Comparison of ENCODE assay signal across 8 cellular contexts in genomic region chr12:57845478-57846284, GRCh38. TPM values are rescaled to one million over a fixed set of nuclear protein-coding genes. Genes with fewer than 3 reads are reported as not detected.
DNase-seq lines count a peak whose midpoint lies in the region; ATAC-seq, FAIRE-seq and TF ChIP-seq lines count a peak whose summit lies in the region.

No MANE protein-coding gene starts in this region.

- peak overlapping the region; percentile 84 for H2BK120ac ChIP-seq in neuronal stem cell (ENCODE audit: low read depth, low read length)

- H3K4me3 Mint-ChIP-seq in activated naive CD4-positive, alpha-beta T cell treated with anti-CD3 and anti-CD28 coated beads for 36 hours, result peak overlapping the region; percentile 88

- no peak for TF ChIP-seq CTCF in A549 (IDR thresholded peaks at IDR 0.05)
- no peak for TF ChIP-seq CTCF in gastroesophageal sphincter (IDR thresholded peaks at IDR 0.05)
- peak in 1 of 6 experiments; percentile 7 for TF ChIP-seq CTCF in upper lobe of left lung (IDR thresholded peaks at IDR 0.05)

- H3K4me1 ChIP-seq in A549 (peaks cover 40% of the 10 kb centered on the region), gastroesophageal sphincter (peaks cover 0 to 56% (median 31%) of the 10 kb centered on the region in 3 donors), neuronal stem cell (ENCODE audit: control insufficient read depth in 2 of 2, insufficient read depth in 1 of 2, low read depth in 1 of 2, low read length in 2 of 2) (peaks cover 24 to 38% of the 10 kb centered on the region in 2 donors), upper lobe of left lung (peaks cover 42 to 53% (median 45%) of the 10 kb centered on the region in 4 donors)

- H3K4me2 ChIP-seq in A549 (peak overlapping the region; percentile 94), neuronal stem cell (ENCODE audit: insufficient read depth, low read length, poor library complexity, severe bottlenecking) (peak overlapping the region; percentile 95)

- H3K27me3 Mint-ChIP-seq in activated naive CD4-positive, alpha-beta T cell treated with anti-CD3 and anti-CD28 coated beads for 36 hours (ENCODE audit: low read depth), result no peaks in the 10 kb centered on the region

- no peak for TF ChIP-seq EP300 in A549 (IDR thresholded peaks at IDR 0.05)
- TF ChIP-seq EP300 in gastroesophageal sphincter (IDR thresholded peaks at IDR 0.05), result no peak
- no peak for TF ChIP-seq EP300 in upper lobe of left lung (IDR thresholded peaks at IDR 0.05)

- peak overlapping the region; percentile 97 for H3K4me3 ChIP-seq in A549
- peak overlapping the region; percentile 95 to 98 for H3K4me3 ChIP-seq in gastroesophageal sphincter
- peak overlapping the region; percentile 87 to 96 for H3K4me3 ChIP-seq in neuronal stem cell (ENCODE audit: low read length in 2 of 2)
- H3K4me3 ChIP-seq in upper lobe of left lung, result peak overlapping the region; percentile 69 to 97 (median 96)

- H3K27ac ChIP-seq in A549 (peak overlapping the region; percentile 90 to 100), gastroesophageal sphincter (peak overlapping the region; percentile 97 to 100 (median 98)), neuronal stem cell (replicated peaks; ENCODE audit: low read length) (peak overlapping the region; percentile 99), upper lobe of left lung (peak overlapping the region; percentile 98 to 100 (median 100))

- H2AFZ ChIP-seq in neuronal stem cell (ENCODE audit: low read length), result peak overlapping the region; percentile 98

- peak overlapping the region; percentile 68 for H2BK12ac ChIP-seq in neuronal stem cell (ENCODE audit: low read length)

- no peak for TF ChIP-seq RAD21 in A549 (conservative IDR thresholded peaks at IDR 0.05 in 1 of 2, IDR thresholded peaks at IDR 0.05 in 1 of 2)

- peak overlapping the region; percentile 76 for H3K14ac ChIP-seq in neuronal stem cell (ENCODE audit: low read length)

- peak overlapping the region; percentile 86 for H3K23ac ChIP-seq in neuronal stem cell (ENCODE audit: low read depth, low read length, poor library complexity)

- H3K36me3 ChIP-seq in gastroesophageal sphincter (no peaks in the 10 kb centered on the region), neuronal stem cell (replicated peaks in 1 of 2; ENCODE audit: control insufficient read depth in 2 of 2, insufficient read depth in 2 of 2, low read length in 2 of 2) (peaks cover 0 to 27% of the 10 kb centered on the region in 2 donors), upper lobe of left lung (peaks cover 0 to 4% (median 0%) of the 10 kb centered on the region in 4 donors)

- CTCF ChIA-PET in A549 (lab: Yijun Ruan, JAX), result interaction anchor here (1.1 to 12.2 kb wide), 7 partner anchors 15 to 89 kb away, joined by 3 to 122 read pairs (median 5); no protein-coding TSS in a partner anchor
- CTCF ChIA-PET in activated naive CD4-positive, alpha-beta T cell treated with anti-CD3 and anti-CD28 coated beads for 36 hours (lab: Charles Lee), result interaction anchor here (1.1 to 7.2 kb wide), 6 partner anchors 8 to 59 kb away, joined by 3 to 68 read pairs (median 9); no protein-coding TSS in a partner anchor

- H3K4me1 Mint-ChIP-seq in activated naive CD4-positive, alpha-beta T cell treated with anti-CD3 and anti-CD28 coated beads for 36 hours (ENCODE audit: low read depth), result peaks cover 46% of the 10 kb centered on the region

- H4K91ac ChIP-seq in neuronal stem cell (ENCODE audit: low read depth, low read length, poor library complexity), result no peak overlapping the region

- H2BK15ac ChIP-seq in neuronal stem cell (ENCODE audit: low read length), result peak overlapping the region; percentile 60

- no peaks in the 10 kb centered on the region for H3K36me3 Mint-ChIP-seq in activated naive CD4-positive, alpha-beta T cell treated with anti-CD3 and anti-CD28 coated beads for 36 hours (ENCODE audit: low read depth)

- H3K27ac Mint-ChIP-seq in activated naive CD4-positive, alpha-beta T cell treated with anti-CD3 and anti-CD28 coated beads for 36 hours, result peak overlapping the region; percentile 92

- H3K27me3 ChIP-seq in gastroesophageal sphincter (no peaks in the 10 kb centered on the region), neuronal stem cell (ENCODE audit: control insufficient read depth in 3 of 3, insufficient read depth in 3 of 3, low read depth in 1 of 3, low read length in 3 of 3) (no peaks in the 10 kb centered on the region), upper lobe of left lung (no peaks in the 10 kb centered on the region)

- H3K79me1 ChIP-seq in neuronal stem cell (ENCODE audit: low read depth, low read length), result peaks cover 2% of the 10 kb centered on the region

- FAIRE-seq in A549 (lab: Jason Lieb, UNC), result no peak

- H3K9ac ChIP-seq in neuronal stem cell (ENCODE audit: low read depth, low read length, poor library complexity), result peak overlapping the region; percentile 92

- 0% methylated on average over 23 of the region's 81 CpGs for WGBS in A549 (ENCODE audit: missing lambda C conversion rate)
- WGBS in gastroesophageal sphincter (ENCODE audit: low coverage in 1 of 2), 2 donors, result 0% methylated on average over 5 of the region's 81 CpGs; no CpG with 5 or more reads in 1 of the 2 donors
- WGBS in neuronal stem cell (ENCODE audit: extremely low coverage in 2 of 2, insufficient read length in 2 of 2, insufficient replicate concordance in 1 of 2), 2 donors, result no CpG with 5 or more reads among the region's 81 CpGs
- 2% methylated on average over 41 of the region's 81 CpGs; no CpG with 5 or more reads in 1 of the 2 donors for WGBS in upper lobe of left lung, 2 donors

- H2AK5ac ChIP-seq in neuronal stem cell (ENCODE audit: low read depth, low read length), result peak overlapping the region; percentile 87

- H3K9me3 ChIP-seq in A549 (no peaks in the 10 kb centered on the region), gastroesophageal sphincter (no peaks in the 10 kb centered on the region), neuronal stem cell (replicated peaks in 1 of 2; ENCODE audit: control insufficient read depth in 2 of 2, insufficient read depth in 1 of 2, low read depth in 1 of 2, low read length in 2 of 2) (no peaks in the 10 kb centered on the region), upper lobe of left lung (no peaks in the 10 kb centered on the region)

- POLR2A ChIA-PET in A549 (lab: Yijun Ruan, JAX), result interaction anchor here (1.1 to 5.4 kb wide), 10 partner anchors 9 to 96 kb away, joined by 3 to 77 read pairs (median 4); partner anchors contain the start of gene ATP23

- H4K8ac ChIP-seq in neuronal stem cell (ENCODE audit: low read depth, low read length), result no peak overlapping the region

- H3K18ac ChIP-seq in neuronal stem cell (ENCODE audit: low read length), result peak overlapping the region; percentile 90

- TF ChIP-seq POLR2A in A549 (IDR thresholded peaks at IDR 0.05; ENCODE audit: low read length), result no peak
- TF ChIP-seq POLR2A in GM18526 (IDR thresholded peaks at IDR 0.05; ENCODE audit: extremely low read depth, insufficient read length), result peak; percentile 43
- peak; percentile 32 to 47 for TF ChIP-seq POLR2A in gastroesophageal sphincter (IDR thresholded peaks at IDR 0.05)
- peak in 2 of 4 donors; percentile 39 to 52 for TF ChIP-seq POLR2A in upper lobe of left lung (IDR thresholded peaks at IDR 0.05)

- H3K9me3 Mint-ChIP-seq in activated naive CD4-positive, alpha-beta T cell treated with anti-CD3 and anti-CD28 coated beads for 36 hours, result no peaks in the 10 kb centered on the region

- intact Hi-C loops in activated naive CD4-positive, alpha-beta T cell treated with anti-CD3 and anti-CD28 coated beads for 36 hours (cut with micrococcal nuclease), result loop anchor here (1.0 to 10.0 kb wide), 6 partner anchors 7 to 1921 kb away; partner anchors contain the start of genes ARHGAP9, MBD6, PTGES3 and PYM1

- ATAC-seq in A549 (peak; percentile 31 to 54), HG03095 (IDR thresholded peaks at IDR 0.05; ENCODE audit: unreplicated experiment) (peak; percentile 27), gastroesophageal sphincter (peak; percentile 19), upper lobe of left lung (ENCODE audit: low FRiP score in 2 of 2) (peak; percentile 55 to 58)

- DNase-seq in A549 (ENCODE audit: low read depth in 1 of 2, low spot score in 1 of 2) (peak; percentile 55 to 63), RKO (ENCODE audit: low spot score) (peak; percentile 68), neuronal stem cell (ENCODE audit: low spot score) (no peak), upper lobe of left lung (peak; percentile 75 to 95)
- DNase-seq in activated naive CD4-positive, alpha-beta T cell treated with anti-CD3 and anti-CD28 coated beads for 36 hours, result peak; percentile 70

- H3K4ac ChIP-seq in neuronal stem cell (ENCODE audit: low read length), result peak overlapping the region; percentile 27

- H2BK5ac ChIP-seq in neuronal stem cell (ENCODE audit: low read length), result peak overlapping the region; percentile 95

TF ChIP-seq in A549, 52 proteins besides CTCF, POLR2A, EP300 and RAD21 (continues in another document):
- TF ChIP-seq RCOR1 (IDR thresholded peaks at IDR 0.05; ENCODE audit: low read depth, low read length) (no peak), CHD4 (IDR thresholded peaks at IDR 0.05; ENCODE audit: borderline replicate concordance) (no peak), ZSCAN20 (CRISPR knock-in tag; IDR thresholded peaks at IDR 0.05) (no peak), POLR2AphosphoS2 (conservative IDR thresholded peaks at IDR 0.05; ENCODE audit: low read length) (no peak), HOXA7 (CRISPR knock-in tag; IDR thresholded peaks at IDR 0.05) (no peak), HDAC2 (IDR thresholded peaks at IDR 0.05) (no peak)

RNA-seq across cellular contexts. Expression of gene CTDSP2, which starts 0.8 kb away (rescaled TPM):
- 87.7 and 114 TPM in 2 replicates for polyA plus RNA-seq in A549 (2011; rRNA removed)
- 61.9 and 67.6 TPM in 2 replicates for polyA plus RNA-seq in A549 (2012; cell fraction: cytosol; rRNA removed)
- polyA plus RNA-seq in A549 (2012; cell fraction: nucleus; rRNA removed), result 45.2 and 53.4 TPM in 2 replicates
- polyA plus RNA-seq in A549 (2017; fragmentation: RNase III; extraction: RNeasy Plus Mini Kit Qiagen cat#74134 plus additional on column Dnase treatment), result 26.1 to 34.5 TPM (median 31.3 TPM) in 3 replicates
- polyA minus RNA-seq in A549 (2011; rRNA and poly(A)+ RNA removed), result 127 and 135 TPM in 2 replicates
- 10 to 100 TPM; 94.6 to 99.8 TPM for total RNA-seq in activated naive CD4-positive, alpha-beta T cell treated with anti-CD3 and anti-CD28 coated beads for 36 hours
- 100 to 1,000 TPM; 151 to 190 (median 170) TPM for total RNA-seq in gastroesophageal sphincter
- 72.5 TPM for polyA plus RNA-seq in neuronal stem cell (2013, experiment 1 of 2)
- polyA plus RNA-seq in neuronal stem cell (2013, experiment 2 of 2), result 71.9 TPM
- total RNA-seq in upper lobe of left lung, result 100 to 1,000 TPM; 153 to 226 (median 175) TPM

RNA-seq across cellular contexts. Expression of gene AVIL, which starts 27.1 kb away (rescaled TPM):
- polyA plus RNA-seq in A549 (2011; rRNA removed) (0.99 and 1.1 TPM in 2 replicates), A549 (2017; fragmentation: RNase III; extraction: RNeasy Plus Mini Kit Qiagen cat#74134 plus additional on column Dnase treatment) (0.33 to 1.1 TPM (median 0.53 TPM) in 3 replicates)
- 0.20 and 0.30 TPM in 2 replicates for polyA plus RNA-seq in A549 (2012; cell fraction: cytosol; rRNA removed)
- 1.2 and 1.5 TPM in 2 replicates for polyA plus RNA-seq in A549 (2012; cell fraction: nucleus; rRNA removed)
- polyA minus RNA-seq in A549 (2011; rRNA and poly(A)+ RNA removed), result 0.37 and 0.63 TPM in 2 replicates
- total RNA-seq in activated naive CD4-positive, alpha-beta T cell treated with anti-CD3 and anti-CD28 coated beads for 36 hours, result under 1 TPM; 0.22 to 0.38 TPM
- total RNA-seq in gastroesophageal sphincter (1 to 10 TPM; 1.4 to 9.3 (median 2.3) TPM), upper lobe of left lung (10 to 100 TPM in 3 of 6 donors, 1 to 10 TPM in 3; 4.9 to 57.6 (median 8.7) TPM)
- polyA plus RNA-seq in neuronal stem cell (2013, experiment 1 of 2), result 0.15 TPM
- 0.17 TPM for polyA plus RNA-seq in neuronal stem cell (2013, experiment 2 of 2)
